ENCODE assay signal across 12 cellular contexts in genomic region chr1:154403300-154403943, GRCh38. TPM values are rescaled to one million over a fixed set of nuclear protein-coding genes. Genes with fewer than 3 reads are reported as not detected.
DNase-seq lines count a peak whose midpoint lies in the region; ATAC-seq, FAIRE-seq and TF ChIP-seq lines count a peak whose summit lies in the region.
"Had no signal": no experiment of that assay in that cellular context is flagged by ENCODE, and none has a peak within 500 bp of the region (broad histone marks: within the 10 kb centered on the region; RNA-seq: fewer than 3 reads in every experiment).

No MANE protein-coding gene starts in this region.

- no peak overlapping the region for H3K27ac Mint-ChIP-seq in stimulated activated naive CD8-positive, alpha-beta T cell treated with anti-CD3 and anti-CD28 coated beads, Interleukin-15, Interleukin-2, amounts not matched to agents 100 ng/mL and 50 ng/mL, for 24 hours
- H3K27ac Mint-ChIP-seq in T-helper 2 cell treated with Interferon-gamma antibody and Interleukin-4, amounts not matched to agents 5 μg/mL and 100 μg/mL, for 36 hours = peak overlapping the region; percentile 47
- no peak overlapping the region for H3K27ac Mint-ChIP-seq in WTC11

- no peak for ATAC-seq in stimulated activated naive CD8-positive, alpha-beta T cell treated with anti-CD3 and anti-CD28 coated beads, Interleukin-15, Interleukin-2, amounts not matched to agents 100 U/mL and 50 U/mL, for 24 hours
- no peak for ATAC-seq in HG03457 (IDR thresholded peaks at IDR 0.05; ENCODE audit: unreplicated experiment)
- no peak for ATAC-seq in HG02623 (IDR thresholded peaks at IDR 0.05; ENCODE audit: unreplicated experiment)
- no peak for ATAC-seq in left ventricle myocardium superior
- ATAC-seq in WTC11 = no peak

- no peak overlapping the region for H3K27ac ChIP-seq in H1 (ENCODE audit: low read depth, low read length)

- H3K56ac ChIP-seq in H1 (replicated peaks; ENCODE audit: insufficient read length, low read depth, low read length) = no peak overlapping the region

- no peaks in the 10 kb centered on the region for H3K9me3 Mint-ChIP-seq in stimulated activated naive CD8-positive, alpha-beta T cell treated with anti-CD3 and anti-CD28 coated beads, Interleukin-15, Interleukin-2, amounts not matched to agents 100 ng/mL and 50 ng/mL, for 24 hours
- H3K9me3 Mint-ChIP-seq in T-helper 2 cell treated with Interferon-gamma antibody and Interleukin-4, amounts not matched to agents 5 μg/mL and 100 μg/mL, for 36 hours = no peaks in the 10 kb centered on the region
- H3K9me3 Mint-ChIP-seq in WTC11 = 0 out of 2 replicates have a peak, but pooled peaks cover 3% of the 10 kb centered on the region

- no peaks in the 10 kb centered on the region for H4K20me1 ChIP-seq in H1 (replicated peaks in 1 of 2; ENCODE audit: control insufficient read depth in 1 of 2, insufficient read depth in 2 of 2, low read length in 2 of 2)

- no peak overlapping the region for H2BK20ac ChIP-seq in H1 (ENCODE audit: low read length)

- H2BK5ac ChIP-seq in H1 (ENCODE audit: low read depth, low read length) = no peak overlapping the region

- no peak overlapping the region for H4K5ac ChIP-seq in H1 (ENCODE audit: insufficient read length, low read depth, low read length)

- 86% methylated on average over 7 of the region's 7 CpGs; no CpG with 5 or more reads in 1 of the 2 experiments for WGBS in H1 (ENCODE audit: extremely low coverage in 1 of 2, insufficient coverage in 1 of 2, insufficient read length in 1 of 2, insufficient replicate concordance in 2 of 2, low coverage in 1 of 2, low lambda C conversion rate in 2 of 2, missing lambda C conversion rate in 1 of 2), 2 experiments

- FAIRE-seq in H1 (lab: Jason Lieb, UNC) = no peak
- FAIRE-seq: islet of Langerhans had no signal

- H3K36me3 ChIP-seq in H1 (ENCODE audit: control insufficient read depth in 2 of 4, insufficient read depth in 4 of 4, low read length in 3 of 4) = no peaks in the 10 kb centered on the region

- H3K4ac ChIP-seq in H1 (replicated peaks; ENCODE audit: insufficient read length, low read depth, low read length) = no peak overlapping the region

- no peak overlapping the region; the same call in 1 of the 2 replicates for H2BK15ac ChIP-seq in H1 (ENCODE audit: low read length)

- peaks cover 65% of the 10 kb centered on the region for H3K4me1 Mint-ChIP-seq in stimulated activated naive CD8-positive, alpha-beta T cell treated with anti-CD3 and anti-CD28 coated beads, Interleukin-15, Interleukin-2, amounts not matched to agents 100 ng/mL and 50 ng/mL, for 24 hours (ENCODE audit: low read depth)
- peaks cover 57% of the 10 kb centered on the region for H3K4me1 Mint-ChIP-seq in T-helper 2 cell treated with Interferon-gamma antibody and Interleukin-4, amounts not matched to agents 5 μg/mL and 100 μg/mL, for 36 hours (ENCODE audit: low read depth)
- H3K4me1 Mint-ChIP-seq in WTC11 = peaks cover 21% of the 10 kb centered on the region

- no peaks in the 10 kb centered on the region for H3K36me3 Mint-ChIP-seq in stimulated activated naive CD8-positive, alpha-beta T cell treated with anti-CD3 and anti-CD28 coated beads, Interleukin-15, Interleukin-2, amounts not matched to agents 100 ng/mL and 50 ng/mL, for 24 hours (ENCODE audit: low read depth)
- H3K36me3 Mint-ChIP-seq in T-helper 2 cell treated with Interferon-gamma antibody and Interleukin-4, amounts not matched to agents 5 μg/mL and 100 μg/mL, for 36 hours (ENCODE audit: low read depth) = no peaks in the 10 kb centered on the region
- no peaks in the 10 kb centered on the region for H3K36me3 Mint-ChIP-seq in WTC11

- intact Hi-C loops in left ventricle myocardium superior (cut with micrococcal nuclease) = no loop called here

- H3K23me2 ChIP-seq in H1 (ENCODE audit: low read depth, low read length) = peaks cover 15% of the 10 kb centered on the region

- H3K4me3 Mint-ChIP-seq in stimulated activated naive CD8-positive, alpha-beta T cell treated with anti-CD3 and anti-CD28 coated beads, Interleukin-15, Interleukin-2, amounts not matched to agents 100 ng/mL and 50 ng/mL, for 24 hours = peak overlapping the region; percentile 17
- H3K4me3 Mint-ChIP-seq in T-helper 2 cell treated with Interferon-gamma antibody and Interleukin-4, amounts not matched to agents 5 μg/mL and 100 μg/mL, for 36 hours = peak overlapping the region; percentile 45
- H3K4me3 Mint-ChIP-seq in WTC11 = no peak overlapping the region

- TF ChIP-seq RAD21 in H1 (IDR thresholded peaks at IDR 0.05 in 1 of 2, conservative IDR thresholded peaks at IDR 0.05 in 1 of 2; ENCODE audit: low read depth in 2 of 2, low read length in 2 of 2) = no peak

- H2AFZ ChIP-seq in H1 (ENCODE audit: low read length) = 0 out of 2 replicates have a peak overlapping the region, but pooled peaks have one; percentile 20

- H3K9ac ChIP-seq in H1 (replicated peaks in 1 of 4; ENCODE audit: extremely low read depth in 1 of 4, low read depth in 3 of 4, low read length in 3 of 4) = no peak overlapping the region

- H3K14ac ChIP-seq in H1 (ENCODE audit: insufficient read length) = no peak overlapping the region

- peaks cover 9 to 36% (median 26%) of the 10 kb centered on the region in 4 experiments for H3K27me3 ChIP-seq in H1 (replicated peaks in 1 of 4; ENCODE audit: control insufficient read depth in 3 of 4, extremely low read depth in 1 of 4, insufficient read depth in 3 of 4, low read length in 3 of 4)

- H2BK12ac ChIP-seq in H1 (ENCODE audit: low read depth, low read length) = 0 out of 2 replicates have a peak overlapping the region, but pooled peaks have one; percentile 5

- no peak overlapping the region for H2BK120ac ChIP-seq in H1 (replicated peaks; ENCODE audit: low read depth, low read length)

- no peak overlapping the region for H3K4me2 ChIP-seq in H1 (ENCODE audit: insufficient read depth in 1 of 2, low read depth in 2 of 2, low read length in 2 of 2)

- peaks cover 0 to 8% (median 6%) of the 10 kb centered on the region in 4 experiments; a peak in 4 of 7 replicates for H3K4me1 ChIP-seq in H1 (replicated peaks in 1 of 4; ENCODE audit: control insufficient read depth in 3 of 4, insufficient read depth in 4 of 4, low read length in 3 of 4)

- no peak overlapping the region for H4K91ac ChIP-seq in H1 (replicated peaks; ENCODE audit: insufficient read length, low read length)

- peak overlapping the region; percentile 58; the same call in 1 of the 2 replicates for H4K8ac ChIP-seq in H1 (ENCODE audit: extremely low read depth, insufficient read depth, low read length)

- no peaks in the 10 kb centered on the region for H3K27me3 Mint-ChIP-seq in stimulated activated naive CD8-positive, alpha-beta T cell treated with anti-CD3 and anti-CD28 coated beads, Interleukin-15, Interleukin-2, amounts not matched to agents 100 ng/mL and 50 ng/mL, for 24 hours
- H3K27me3 Mint-ChIP-seq in T-helper 2 cell treated with Interferon-gamma antibody and Interleukin-4, amounts not matched to agents 5 μg/mL and 100 μg/mL, for 36 hours (ENCODE audit: low read depth) = no peaks in the 10 kb centered on the region
- H3K27me3 Mint-ChIP-seq in WTC11 (ENCODE audit: low read depth) = peaks cover 49% of the 10 kb centered on the region

- no peak for DNase-seq in stimulated activated naive CD8-positive, alpha-beta T cell treated with anti-CD3 and anti-CD28 coated beads, Interleukin-15, Interleukin-2, amounts not matched to agents 100 U/mL and 50 U/mL, for 24 hours
- no peak for DNase-seq in T-helper 2 cell treated with Interferon-gamma antibody and Interleukin-4, amounts not matched to agents 5 μg/mL and 100 μg/mL, for 36 hours (ENCODE audit: low spot score)
- DNase-seq in H1 (ENCODE audit: low read depth in 1 of 2, low spot score in 2 of 2) (no peak), left ventricle myocardium superior (no peak), WTC11 (ENCODE audit: low spot score) (no peak)
- DNase-seq: NCI-H1694 treated with DMSO at 0.1 percent for 48 hours, RPMI8226 had no signal

- H3K4me3 ChIP-seq in H1 (ENCODE audit: extremely low read depth in 1 of 4, insufficient read depth in 2 of 4, low read depth in 3 of 4, low read length in 4 of 4) = no peak overlapping the region; a peak in 1 of 8 replicates

- CTCF ChIA-PET in H1 (lab: Charles Lee; ENCODE audit: partially characterized antibody) = interaction anchor here (0.8 to 1.7 kb wide), 10 partner anchors 12 to 143 kb away, joined by 3 to 8 read pairs (median 4); no protein-coding TSS in a partner anchor
- CTCF ChIA-PET in WTC11 (lab: Charles Lee) = interaction anchor here (1.0 to 1.7 kb wide), 4 partner anchors 69 to 332 kb away, joined by 4 to 6 read pairs (median 5); no protein-coding TSS in a partner anchor

- POLR2A ChIA-PET in H1 (lab: Charles Lee; ENCODE audit: partially characterized antibody) (interaction anchor here (0.5 kb wide), 1 partner anchor 696 kb away, joined by 3 read pairs; no protein-coding TSS in a partner anchor), WTC11 (lab: Charles Lee) (no interaction called here)

- TF ChIP-seq EP300 in H1 (IDR thresholded peaks at IDR 0.05; ENCODE audit: borderline replicate concordance in 1 of 2, low read depth in 2 of 2, low read length in 2 of 2) = no peak

- H3K79me2 ChIP-seq in H1 (ENCODE audit: control insufficient read depth in 1 of 2, insufficient read depth in 2 of 2, low read length in 2 of 2) = no peaks in the 10 kb centered on the region

- TF ChIP-seq CTCF in H1 (IDR thresholded peaks at IDR 0.05; ENCODE audit: control extremely low read depth in 1 of 3, insufficient read depth in 1 of 3, low read depth in 1 of 3, low read length in 3 of 3) (no peak), WTC11 (IDR thresholded peaks at IDR 0.05) (no peak)

- H3K18ac ChIP-seq in H1 (ENCODE audit: extremely low read depth, low read length) = no peak overlapping the region

- no peaks in the 10 kb centered on the region for H3K79me1 ChIP-seq in H1 (ENCODE audit: low read depth, low read length)

- H3K9me3 ChIP-seq in H1 (ENCODE audit: insufficient read depth in 2 of 2, low read depth in 1 of 2, low read length in 1 of 2) = no peaks in the 10 kb centered on the region

- no peak for TF ChIP-seq POLR2A in H1 (IDR thresholded peaks at IDR 0.05; ENCODE audit: control extremely low read depth in 1 of 2, low read depth in 2 of 2, low read length in 2 of 2)

- no peak overlapping the region for H3K23ac ChIP-seq in H1 (ENCODE audit: insufficient read length)

- H2AK5ac ChIP-seq in H1 (ENCODE audit: low read depth, low read length) = no peak overlapping the region

TF ChIP-seq in WTC11, 78 proteins besides CTCF, POLR2A, EP300 and RAD21 (continues in another document):
- no peak for TF ChIP-seq NR2C2 (CRISPR knock-in tag; IDR thresholded peaks at IDR 0.05)
- no peak for TF ChIP-seq SMAD4 (CRISPR knock-in tag; IDR thresholded peaks at IDR 0.05)

RNA-seq across cellular contexts. Expression of gene IL6R, which starts 1.7 kb away (rescaled TPM):
- 2.6 and 3.0 TPM in 2 replicates for total RNA-seq in H1 (2021; fragmentation: NEBNext Ultra II Directional; extraction: Animal tissue kit (Norgen Biotek cat#: 25700))
- polyA plus RNA-seq in H1 (2011; rRNA removed) = 2.3 and 3.3 TPM in 2 replicates
- 2.9 TPM for polyA plus RNA-seq in H1 (2011; cell fraction: cytosol; rRNA removed)
- 4.2 TPM for polyA plus RNA-seq in H1 (2011; cell fraction: nucleus; rRNA removed)
- polyA plus RNA-seq in H1 (2012, experiment 1 of 2) = 0.92 to 2.0 TPM (median 1.8 TPM) in 4 replicates
- 0.37 TPM for polyA plus RNA-seq in H1 (2012, experiment 2 of 2)
- polyA plus RNA-seq in H1 (2013, experiment 1 of 2) = 4.6 TPM
- polyA plus RNA-seq in H1 (2013, experiment 2 of 2) = 5.9 TPM
- 3.5 and 3.8 TPM in 2 replicates for polyA minus RNA-seq in H1 (2011; rRNA and poly(A)+ RNA removed)
- polyA minus RNA-seq in H1 (2011; cell fraction: cytosol; rRNA and poly(A)+ RNA removed) = 1.3 TPM
- 4.1 TPM for polyA minus RNA-seq in H1 (2011; cell fraction: nucleus; rRNA and poly(A)+ RNA removed)
- total RNA-seq in left ventricle myocardium superior (15.3 TPM), WTC11 (2021) (3.2 to 7.0 TPM (median 3.4 TPM) in 3 replicates)
- polyA plus RNA-seq: neural cell had no signal
